Comparison of ENCODE assay signal across 32 cellular contexts in genomic region chr2:68591225-68591624, GRCh38. TPM values are rescaled to one million over a fixed set of nuclear protein-coding genes. Genes with fewer than 3 reads are reported as not detected.
"Had no signal": no experiment of that assay in that cellular context is flagged by ENCODE, and none has a peak within 500 bp of the region (broad histone marks: within the 10 kb centered on the region; RNA-seq: fewer than 3 reads in every experiment).

No MANE protein-coding gene starts in this region.

- H3K27ac ChIP-seq: colonic mucosa, coronary artery, dorsolateral prefrontal cortex, epithelial cell of prostate, esophagus muscularis mucosa, esophagus squamous epithelium, foreskin keratinocyte, gastrocnemius medialis, gastroesophageal sphincter, heart left ventricle, heart right ventricle had no signal

- H3K27me3 ChIP-seq: colonic mucosa, dorsolateral prefrontal cortex, esophagus muscularis mucosa, esophagus squamous epithelium, foreskin keratinocyte, gastrocnemius medialis, gastroesophageal sphincter, heart left ventricle, heart right ventricle had no signal

- DNase-seq: colonic mucosa; cortex of kidney; dermis blood vessel endothelial cell; dorsolateral prefrontal cortex; effector CD4-positive, alpha-beta T cell; effector CD8-positive, alpha-beta T cell; effector memory CD4-positive, alpha-beta T cell; effector memory CD8-positive, alpha-beta T cell; endodermal cell; erythroblast; esophagus squamous epithelium; foreskin fibroblast; foreskin keratinocyte; foreskin melanocyte; gastrocnemius medialis; glutamatergic neuron; head of caudate nucleus; heart left ventricle; heart right ventricle had no signal

- ATAC-seq: effector memory CD8-positive, alpha-beta T cell; esophagus mucosa; foreskin keratinocyte; gastrocnemius medialis; gastroesophageal sphincter; heart left ventricle; heart right ventricle had no signal

- H3K9me3 ChIP-seq: colonic mucosa, esophagus muscularis mucosa, esophagus squamous epithelium, gastrocnemius medialis, gastroesophageal sphincter, heart left ventricle, heart right ventricle had no signal

- H3K4me1 ChIP-seq: colonic mucosa, esophagus muscularis mucosa, foreskin keratinocyte, gastrocnemius medialis, gastroesophageal sphincter had no signal

- H3K36me3 ChIP-seq: colonic mucosa, esophagus squamous epithelium, gastrocnemius medialis, heart right ventricle had no signal

- H3K4me3 ChIP-seq: colonic mucosa, coronary artery, dorsolateral prefrontal cortex, esophagus muscularis mucosa, esophagus squamous epithelium, gastrocnemius medialis, gastroesophageal sphincter, heart left ventricle, heart right ventricle had no signal

- FAIRE-seq: colon, endometrium, endothelial cell of umbilical vein, frontal cortex had no signal

RNA-seq across cellular contexts. Expression of gene PROKR1, which starts 52.2 kb away (rescaled TPM):
- total RNA-seq: dermis blood vessel endothelial cell, endothelial cell of umbilical vein, epithelial cell of proximal tubule, esophagus mucosa, esophagus muscularis mucosa, esophagus squamous epithelium, fibroblast of lung, fibroblast of villous mesenchyme, foreskin keratinocyte, glomerular endothelial cell, heart left ventricle, heart right ventricle had no signal
- polyA plus RNA-seq: endothelial cell of umbilical vein, fibroblast of lung, foreskin keratinocyte had no signal
